1 cellular context compared by ENCODE assay signal in the genomic region with DNA sequence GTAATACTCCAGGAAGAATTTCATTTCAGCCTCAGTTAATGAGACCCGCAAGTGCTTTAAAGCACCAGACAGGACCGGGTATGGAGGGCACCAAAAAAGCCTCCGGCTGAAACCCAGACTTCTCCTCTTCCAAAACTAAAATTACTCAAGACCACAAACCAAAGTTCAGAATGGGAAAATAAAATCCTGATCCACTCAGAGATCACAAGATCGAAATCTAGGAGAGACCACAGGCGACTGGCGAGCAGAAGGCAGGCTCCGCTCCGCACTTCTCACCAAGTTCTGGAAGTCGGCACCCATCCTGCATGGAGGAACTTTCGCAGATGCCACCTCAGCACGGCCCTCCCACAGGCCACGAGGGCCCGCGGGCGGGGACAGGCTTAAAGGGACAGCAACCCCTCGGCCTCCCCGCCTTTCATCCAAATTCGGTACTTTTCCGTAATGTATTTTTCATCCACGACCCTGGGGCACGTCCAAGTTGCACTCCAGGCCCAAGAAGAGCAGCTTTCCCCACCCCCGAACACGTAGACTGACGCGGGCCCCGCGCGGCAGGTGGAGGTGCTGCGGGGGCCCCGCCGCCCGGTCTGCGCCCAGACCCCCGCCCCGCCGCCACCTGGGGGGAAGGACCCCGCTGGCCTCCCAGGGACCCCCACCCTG.
A peak's percentile ranks its signal among the peaks of the same experiment; 100 is the strongest.
TF ChIP-seq lines count a peak whose summit lies in the region.

No MANE protein-coding gene starts in this region.

TF ChIP-seq in HepG2, 621 proteins besides CTCF, POLR2A, EP300 and RAD21 (continues in another document):
- TF ChIP-seq, protein P1, sequence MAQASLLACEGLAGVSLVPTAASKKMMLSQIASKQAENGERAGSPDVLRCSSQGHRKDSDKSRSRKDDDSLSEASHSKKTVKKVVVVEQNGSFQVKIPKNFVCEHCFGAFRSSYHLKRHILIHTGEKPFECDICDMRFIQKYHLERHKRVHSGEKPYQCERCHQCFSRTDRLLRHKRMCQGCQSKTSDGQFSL (CRISPR knock-in tag; IDR thresholded peaks at IDR 0.05) = no peak
- TF ChIP-seq FOSL1 (CRISPR knock-in tag; IDR thresholded peaks at IDR 0.05; ENCODE audit: borderline replicate concordance) = no peak; the same call in 1 of the 2 replicates
- TF ChIP-seq KLF12 (CRISPR knock-in tag; IDR thresholded peaks at IDR 0.05; ENCODE audit: borderline replicate concordance) = 0 out of 2 replicates have a peak, but pooled peaks have one; percentile 2
- TF ChIP-seq RXRA (CRISPR knock-in tag; IDR thresholded peaks at IDR 0.05) = peak; percentile 49; the same call in 1 of the 2 replicates
- peak; percentile 91 for TF ChIP-seq DMAP1 (CRISPR knock-in tag; IDR thresholded peaks at IDR 0.05)
- TF ChIP-seq ARNT2 (CRISPR knock-in tag; IDR thresholded peaks at IDR 0.05; ENCODE audit: low read depth) = 0 out of 2 replicates have a peak, but pooled peaks have one; percentile 53
- peak; percentile 38; the same call in 1 of the 2 replicates for TF ChIP-seq ZNF280B (CRISPR knock-in tag; IDR thresholded peaks at IDR 0.05; ENCODE audit: borderline replicate concordance)
- no peak for TF ChIP-seq GTF3A (CRISPR knock-in tag; conservative IDR thresholded peaks at IDR 0.05)
- TF ChIP-seq, protein P2, sequence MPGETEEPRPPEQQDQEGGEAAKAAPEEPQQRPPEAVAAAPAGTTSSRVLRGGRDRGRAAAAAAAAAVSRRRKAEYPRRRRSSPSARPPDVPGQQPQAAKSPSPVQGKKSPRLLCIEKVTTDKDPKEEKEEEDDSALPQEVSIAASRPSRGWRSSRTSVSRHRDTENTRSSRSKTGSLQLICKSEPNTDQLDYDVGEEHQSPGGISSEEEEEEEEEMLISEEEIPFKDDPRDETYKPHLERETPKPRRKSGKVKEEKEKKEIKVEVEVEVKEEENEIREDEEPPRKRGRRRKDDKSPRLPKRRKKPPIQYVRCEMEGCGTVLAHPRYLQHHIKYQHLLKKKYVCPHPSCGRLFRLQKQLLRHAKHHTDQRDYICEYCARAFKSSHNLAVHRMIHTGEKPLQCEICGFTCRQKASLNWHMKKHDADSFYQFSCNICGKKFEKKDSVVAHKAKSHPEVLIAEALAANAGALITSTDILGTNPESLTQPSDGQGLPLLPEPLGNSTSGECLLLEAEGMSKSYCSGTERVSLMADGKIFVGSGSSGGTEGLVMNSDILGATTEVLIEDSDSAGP (CRISPR knock-in tag; IDR thresholded peaks at IDR 0.05; ENCODE audit: borderline replicate concordance) = peak; percentile 100
- no peak for TF ChIP-seq ZBTB42 (CRISPR knock-in tag; IDR thresholded peaks at IDR 0.05)
- peak; percentile 20; the same call in 1 of the 2 replicates for TF ChIP-seq ZNF232 (CRISPR knock-in tag; IDR thresholded peaks at IDR 0.05; ENCODE audit: borderline replicate concordance)
- TF ChIP-seq CBX5 (CRISPR knock-in tag; IDR thresholded peaks at IDR 0.05; ENCODE audit: borderline replicate concordance) = peak; percentile 50; the same call in 1 of the 2 replicates
- 0 out of 2 replicates have a peak, but pooled peaks have one; percentile 28 for TF ChIP-seq CBFB (CRISPR knock-in tag; IDR thresholded peaks at IDR 0.05)
- TF ChIP-seq ZNF558 (CRISPR knock-in tag; IDR thresholded peaks at IDR 0.05; ENCODE audit: borderline replicate concordance) = no peak
- 0 out of 2 replicates have a peak, but pooled peaks have one; percentile 7 for TF ChIP-seq ZNF446 (CRISPR knock-in tag; IDR thresholded peaks at IDR 0.05)
- TF ChIP-seq, protein P3, sequence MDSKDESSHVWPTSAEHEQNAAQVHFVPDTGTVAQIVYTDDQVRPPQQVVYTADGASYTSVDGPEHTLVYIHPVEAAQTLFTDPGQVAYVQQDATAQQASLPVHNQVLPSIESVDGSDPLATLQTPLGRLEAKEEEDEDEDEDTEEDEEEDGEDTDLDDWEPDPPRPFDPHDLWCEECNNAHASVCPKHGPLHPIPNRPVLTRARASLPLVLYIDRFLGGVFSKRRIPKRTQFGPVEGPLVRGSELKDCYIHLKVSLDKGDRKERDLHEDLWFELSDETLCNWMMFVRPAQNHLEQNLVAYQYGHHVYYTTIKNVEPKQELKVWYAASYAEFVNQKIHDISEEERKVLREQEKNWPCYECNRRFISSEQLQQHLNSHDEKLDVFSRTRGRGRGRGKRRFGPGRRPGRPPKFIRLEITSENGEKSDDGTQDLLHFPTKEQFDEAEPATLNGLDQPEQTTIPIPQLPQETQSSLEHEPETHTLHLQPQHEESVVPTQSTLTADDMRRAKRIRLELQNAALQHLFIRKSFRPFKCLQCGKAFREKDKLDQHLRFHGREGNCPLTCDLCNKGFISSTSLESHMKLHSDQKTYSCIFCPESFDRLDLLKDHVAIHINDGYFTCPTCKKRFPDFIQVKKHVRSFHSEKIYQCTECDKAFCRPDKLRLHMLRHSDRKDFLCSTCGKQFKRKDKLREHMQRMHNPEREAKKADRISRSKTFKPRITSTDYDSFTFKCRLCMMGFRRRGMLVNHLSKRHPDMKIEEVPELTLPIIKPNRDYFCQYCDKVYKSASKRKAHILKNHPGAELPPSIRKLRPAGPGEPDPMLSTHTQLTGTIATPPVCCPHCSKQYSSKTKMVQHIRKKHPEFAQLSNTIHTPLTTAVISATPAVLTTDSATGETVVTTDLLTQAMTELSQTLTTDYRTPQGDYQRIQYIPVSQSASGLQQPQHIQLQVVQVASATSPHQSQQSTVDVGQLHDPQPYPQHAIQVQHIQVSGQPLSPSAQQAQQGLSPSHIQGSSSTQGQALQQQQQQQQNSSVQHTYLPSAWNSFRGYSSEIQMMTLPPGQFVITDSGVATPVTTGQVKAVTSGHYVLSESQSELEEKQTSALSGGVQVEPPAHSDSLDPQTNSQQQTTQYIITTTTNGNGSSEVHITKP (CRISPR knock-in tag; IDR thresholded peaks at IDR 0.05; ENCODE audit: low read depth) = peak; percentile 29; the same call in 1 of the 2 replicates
- peak; percentile 29; the same call in 1 of the 2 replicates for TF ChIP-seq TAF1 (CRISPR knock-in tag; IDR thresholded peaks at IDR 0.05)
- no peak for TF ChIP-seq ZNF230 (CRISPR knock-in tag; IDR thresholded peaks at IDR 0.05)
- peak; percentile 49 to 60; a peak in 3 of 4 replicates for TF ChIP-seq MAFK (conservative IDR thresholded peaks at IDR 0.05 in 1 of 2, IDR thresholded peaks at IDR 0.05 in 1 of 2; ENCODE audit: low read length in 2 of 2)
- no peak for TF ChIP-seq KDM4B (CRISPR knock-in tag; IDR thresholded peaks at IDR 0.05)
- peak; percentile 36; the same call in 1 of the 2 replicates for TF ChIP-seq CREBL2 (CRISPR knock-in tag; IDR thresholded peaks at IDR 0.05; ENCODE audit: borderline replicate concordance)
- no peak for TF ChIP-seq SOX5 (CRISPR knock-in tag; IDR thresholded peaks at IDR 0.05; ENCODE audit: borderline replicate concordance)
- TF ChIP-seq AGO2 (optimal IDR thresholded peaks at IDR 0.05; ENCODE audit: low read depth, low read length) = peak; percentile 34
- TF ChIP-seq BRCA1 (CRISPR knock-in tag; IDR thresholded peaks at IDR 0.05) = 0 out of 2 replicates have a peak, but pooled peaks have one; percentile 48
- no peak for TF ChIP-seq PTBP1 (IDR thresholded peaks at IDR 0.05; ENCODE audit: low read depth, low read length, poor library complexity, severe bottlenecking)
- TF ChIP-seq, protein P4, sequence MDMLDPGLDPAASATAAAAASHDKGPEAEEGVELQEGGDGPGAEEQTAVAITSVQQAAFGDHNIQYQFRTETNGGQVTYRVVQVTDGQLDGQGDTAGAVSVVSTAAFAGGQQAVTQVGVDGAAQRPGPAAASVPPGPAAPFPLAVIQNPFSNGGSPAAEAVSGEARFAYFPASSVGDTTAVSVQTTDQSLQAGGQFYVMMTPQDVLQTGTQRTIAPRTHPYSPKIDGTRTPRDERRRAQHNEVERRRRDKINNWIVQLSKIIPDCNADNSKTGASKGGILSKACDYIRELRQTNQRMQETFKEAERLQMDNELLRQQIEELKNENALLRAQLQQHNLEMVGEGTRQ (IDR thresholded peaks at IDR 0.05; ENCODE audit: low read depth, low read length) = 0 out of 2 replicates have a peak, but pooled peaks have one; percentile 28
- TF ChIP-seq, protein P4 (CRISPR knock-in tag; IDR thresholded peaks at IDR 0.05; ENCODE audit: borderline replicate concordance) = no peak
- no peak for TF ChIP-seq ZNF432 (CRISPR knock-in tag; IDR thresholded peaks at IDR 0.05; ENCODE audit: borderline replicate concordance)
- TF ChIP-seq, protein P5, sequence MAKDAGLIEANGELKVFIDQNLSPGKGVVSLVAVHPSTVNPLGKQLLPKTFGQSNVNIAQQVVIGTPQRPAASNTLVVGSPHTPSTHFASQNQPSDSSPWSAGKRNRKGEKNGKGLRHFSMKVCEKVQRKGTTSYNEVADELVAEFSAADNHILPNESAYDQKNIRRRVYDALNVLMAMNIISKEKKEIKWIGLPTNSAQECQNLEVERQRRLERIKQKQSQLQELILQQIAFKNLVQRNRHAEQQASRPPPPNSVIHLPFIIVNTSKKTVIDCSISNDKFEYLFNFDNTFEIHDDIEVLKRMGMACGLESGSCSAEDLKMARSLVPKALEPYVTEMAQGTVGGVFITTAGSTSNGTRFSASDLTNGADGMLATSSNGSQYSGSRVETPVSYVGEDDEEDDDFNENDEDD (CRISPR knock-in tag; IDR thresholded peaks at IDR 0.05; ENCODE audit: borderline replicate concordance) = peak; percentile 54; the same call in 1 of the 2 replicates
- TF ChIP-seq AGO1 (IDR thresholded peaks at IDR 0.05; ENCODE audit: low read depth, low read length, poor library complexity, severe bottlenecking) = peak; percentile 14
- TF ChIP-seq, protein P6, sequence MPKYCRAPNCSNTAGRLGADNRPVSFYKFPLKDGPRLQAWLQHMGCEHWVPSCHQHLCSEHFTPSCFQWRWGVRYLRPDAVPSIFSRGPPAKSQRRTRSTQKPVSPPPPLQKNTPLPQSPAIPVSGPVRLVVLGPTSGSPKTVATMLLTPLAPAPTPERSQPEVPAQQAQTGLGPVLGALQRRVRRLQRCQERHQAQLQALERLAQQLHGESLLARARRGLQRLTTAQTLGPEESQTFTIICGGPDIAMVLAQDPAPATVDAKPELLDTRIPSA (CRISPR knock-in tag; IDR thresholded peaks at IDR 0.05; ENCODE audit: borderline replicate concordance) = 0 out of 2 replicates have a peak, but pooled peaks have one; percentile 53
- peak; percentile 53 for TF ChIP-seq MAFF (IDR thresholded peaks at IDR 0.05; ENCODE audit: low read depth, low read length)
- no peak for TF ChIP-seq ZNF431 (CRISPR knock-in tag; IDR thresholded peaks at IDR 0.05; ENCODE audit: borderline replicate concordance, low read depth)
- TF ChIP-seq ZSCAN31 (CRISPR knock-in tag; IDR thresholded peaks at IDR 0.05; ENCODE audit: low read depth) = 0 out of 2 replicates have a peak, but pooled peaks have one; percentile 25
- TF ChIP-seq MAX (IDR thresholded peaks at IDR 0.05) = peak; percentile 89
- TF ChIP-seq POLR2G (IDR thresholded peaks at IDR 0.05; ENCODE audit: low read depth, low read length) = peak; percentile 71
- TF ChIP-seq, protein P7, sequence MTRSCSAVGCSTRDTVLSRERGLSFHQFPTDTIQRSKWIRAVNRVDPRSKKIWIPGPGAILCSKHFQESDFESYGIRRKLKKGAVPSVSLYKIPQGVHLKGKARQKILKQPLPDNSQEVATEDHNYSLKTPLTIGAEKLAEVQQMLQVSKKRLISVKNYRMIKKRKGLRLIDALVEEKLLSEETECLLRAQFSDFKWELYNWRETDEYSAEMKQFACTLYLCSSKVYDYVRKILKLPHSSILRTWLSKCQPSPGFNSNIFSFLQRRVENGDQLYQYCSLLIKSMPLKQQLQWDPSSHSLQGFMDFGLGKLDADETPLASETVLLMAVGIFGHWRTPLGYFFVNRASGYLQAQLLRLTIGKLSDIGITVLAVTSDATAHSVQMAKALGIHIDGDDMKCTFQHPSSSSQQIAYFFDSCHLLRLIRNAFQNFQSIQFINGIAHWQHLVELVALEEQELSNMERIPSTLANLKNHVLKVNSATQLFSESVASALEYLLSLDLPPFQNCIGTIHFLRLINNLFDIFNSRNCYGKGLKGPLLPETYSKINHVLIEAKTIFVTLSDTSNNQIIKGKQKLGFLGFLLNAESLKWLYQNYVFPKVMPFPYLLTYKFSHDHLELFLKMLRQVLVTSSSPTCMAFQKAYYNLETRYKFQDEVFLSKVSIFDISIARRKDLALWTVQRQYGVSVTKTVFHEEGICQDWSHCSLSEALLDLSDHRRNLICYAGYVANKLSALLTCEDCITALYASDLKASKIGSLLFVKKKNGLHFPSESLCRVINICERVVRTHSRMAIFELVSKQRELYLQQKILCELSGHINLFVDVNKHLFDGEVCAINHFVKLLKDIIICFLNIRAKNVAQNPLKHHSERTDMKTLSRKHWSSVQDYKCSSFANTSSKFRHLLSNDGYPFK (CRISPR knock-in tag; IDR thresholded peaks at IDR 0.05; ENCODE audit: borderline replicate concordance) = peak; percentile 32; the same call in 1 of the 2 replicates
- TF ChIP-seq ZNF296 (CRISPR knock-in tag; conservative IDR thresholded peaks at IDR 0.05) = 0 out of 2 replicates have a peak, but pooled peaks have one; percentile 68
- TF ChIP-seq ZMYM3 (CRISPR knock-in tag; IDR thresholded peaks at IDR 0.05) = no peak
- TF ChIP-seq MYC (CRISPR knock-in tag; IDR thresholded peaks at IDR 0.05; ENCODE audit: borderline replicate concordance) = peak; percentile 82; the same call in 1 of the 2 replicates
- TF ChIP-seq CC2D1A (CRISPR knock-in tag; IDR thresholded peaks at IDR 0.05) = no peak
- TF ChIP-seq NR2F2 (IDR thresholded peaks at IDR 0.05; ENCODE audit: borderline replicate concordance, low read depth) = no peak
- peak; percentile 72 for TF ChIP-seq ZFX (CRISPR knock-in tag; IDR thresholded peaks at IDR 0.05; ENCODE audit: low read depth)
- no peak for TF ChIP-seq ZNF879 (CRISPR knock-in tag; IDR thresholded peaks at IDR 0.05)
- 0 out of 2 replicates have a peak, but pooled peaks have one; percentile 56 for TF ChIP-seq ZSCAN12 (CRISPR knock-in tag; IDR thresholded peaks at IDR 0.05)
- TF ChIP-seq U2AF1 (optimal IDR thresholded peaks at IDR 0.05; ENCODE audit: low read depth, low read length) = peak; percentile 32
- TF ChIP-seq CEBPB (IDR thresholded peaks at IDR 0.05; ENCODE audit: borderline replicate concordance, low read depth, low read length) = no peak
- TF ChIP-seq HDAC2 (CRISPR knock-in tag; IDR thresholded peaks at IDR 0.05) = peak; percentile 17; the same call in 1 of the 2 replicates
